ENCODE assay signal across 12 cellular contexts in the genomic region with DNA sequence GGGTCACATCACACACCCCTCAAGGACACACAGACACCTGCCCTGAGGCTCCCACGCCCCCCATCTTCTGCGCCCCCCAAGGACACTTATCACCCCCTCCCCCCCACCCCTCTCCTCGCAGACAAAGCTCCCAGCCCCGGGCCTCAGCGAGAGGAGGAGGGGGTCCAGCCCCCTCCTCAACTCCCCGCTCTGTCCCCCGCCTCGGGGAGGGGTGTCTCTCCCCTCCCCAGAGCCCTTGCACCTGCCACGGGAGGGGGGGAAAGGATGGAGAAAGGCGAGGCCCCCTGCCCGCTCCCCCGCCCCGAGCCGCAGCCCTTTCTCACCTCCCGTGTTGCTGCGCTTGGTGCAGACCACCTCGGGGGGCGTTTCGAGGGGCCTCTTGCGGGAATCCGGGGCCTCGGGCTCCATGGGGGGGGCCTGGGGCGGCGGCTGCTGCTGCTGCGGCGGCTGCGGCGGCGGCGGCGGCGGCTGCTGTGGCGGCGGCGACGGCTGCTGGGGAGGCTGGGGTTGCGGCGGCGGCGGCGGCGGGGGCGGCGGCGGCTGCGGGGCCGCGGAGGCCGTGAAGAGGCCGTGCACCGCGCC. TPM values are rescaled to one million over a fixed set of nuclear protein-coding genes. Genes with fewer than 3 reads are reported as not detected.
DNase-seq lines count a peak whose midpoint lies in the region; ATAC-seq and TF ChIP-seq lines count a peak whose summit lies in the region.
"Had no signal": no experiment of that assay in that cellular context is flagged by ENCODE, and none has a peak within 500 bp of the region (broad histone marks: within the 10 kb centered on the region; RNA-seq: fewer than 3 reads in every experiment).

No MANE protein-coding gene starts in this region.

- H3K4me1 Mint-ChIP-seq in activated B cell treated with CpG ODN at 0.5 μM for 24 hours: peaks cover 19% of the 10 kb centered on the region
- peaks cover 18% of the 10 kb centered on the region for H3K4me1 Mint-ChIP-seq in activated T-cell treated with anti-CD3 and anti-CD28 coated beads, Interleukin-2, amount 50 U/mL, for 72 hours (ENCODE audit: low read depth)

- DNase-seq in NCI-H1417 (lab: John Stamatoyannopoulos, UW) (peak in 2 of 3 experiments; percentile 34 to 41), NCI-H1417 treated with DMSO at 0.1 percent for 48 hours (lab: John Stamatoyannopoulos, UW) (no peak), activated B cell treated with CpG ODN at 0.5 μM for 24 hours (no peak), smooth muscle cell (lab: John Stamatoyannopoulos, UW; ENCODE audit: unreplicated experiment) (no peak), T1000 (lab: John Stamatoyannopoulos, UW) (no peak), medulla oblongata (ENCODE audit: extremely low spot score) (no peak)
- no peak for DNase-seq in activated T-cell treated with anti-CD3 and anti-CD28 coated beads, Interleukin-2, amount 50 U/mL, for 72 hours
- DNase-seq: activated gamma-delta T cell treated with Interleukin-2 at 50 U/mL for 16 hours had no signal

- peaks cover 76% of the 10 kb centered on the region for H3K27me3 ChIP-seq in smooth muscle cell (ENCODE audit: low read depth)

- peak overlapping the region; percentile 51 for H3K4me2 ChIP-seq in smooth muscle cell

- no peaks in the 10 kb centered on the region for H3K4me1 ChIP-seq in smooth muscle cell (ENCODE audit: low read depth)

- no peak overlapping the region for H3K27ac ChIP-seq in smooth muscle cell (ENCODE audit: low read depth)
- H3K27ac ChIP-seq: epithelial cell of prostate had no signal

- no peak overlapping the region for H3K27ac Mint-ChIP-seq in activated B cell treated with CpG ODN at 0.5 μM for 24 hours
- H3K27ac Mint-ChIP-seq in activated T-cell treated with anti-CD3 and anti-CD28 coated beads, Interleukin-2, amount 50 U/mL, for 72 hours: no peak overlapping the region
- H3K27ac Mint-ChIP-seq: stimulated activated naive CD8-positive, alpha-beta T cell treated with anti-CD3 and anti-CD28 coated beads, Interleukin-15, Interleukin-2, amounts not matched to agents 100 ng/mL and 50 ng/mL, for 24 hours had no signal

- H3K4me3 Mint-ChIP-seq in activated B cell treated with CpG ODN at 0.5 μM for 24 hours: peak overlapping the region; percentile 49
- H3K4me3 Mint-ChIP-seq in activated T-cell treated with anti-CD3 and anti-CD28 coated beads, Interleukin-2, amount 50 U/mL, for 72 hours: peak overlapping the region in 1 of 2 donors; percentile 57
- H3K4me3 Mint-ChIP-seq: stimulated activated naive CD8-positive, alpha-beta T cell treated with anti-CD3 and anti-CD28 coated beads, Interleukin-15, Interleukin-2, amounts not matched to agents 100 ng/mL and 50 ng/mL, for 24 hours had no signal

- CTCF ChIA-PET in activated B cell treated with CpG ODN at 0.5 μM for 24 hours (lab: Charles Lee): interaction anchor here (1.2 kb wide), 1 partner anchor 44 kb away, joined by 3 read pairs; no protein-coding TSS in a partner anchor

- no peaks in the 10 kb centered on the region for H3F3A ChIP-seq in smooth muscle cell (ENCODE audit: low read depth)

- H3K36me3 ChIP-seq in smooth muscle cell (ENCODE audit: low read depth): no peaks in the 10 kb centered on the region

- intact Hi-C loops in activated B cell treated with CpG ODN at 0.5 μM for 24 hours (cut with micrococcal nuclease): no loop called here

- no peaks in the 10 kb centered on the region for H3K9me3 Mint-ChIP-seq in activated B cell treated with CpG ODN at 0.5 μM for 24 hours
- no peaks in the 10 kb centered on the region for H3K9me3 Mint-ChIP-seq in activated T-cell treated with anti-CD3 and anti-CD28 coated beads, Interleukin-2, amount 50 U/mL, for 72 hours
- H3K9me3 Mint-ChIP-seq: stimulated activated naive CD8-positive, alpha-beta T cell treated with anti-CD3 and anti-CD28 coated beads, Interleukin-15, Interleukin-2, amounts not matched to agents 100 ng/mL and 50 ng/mL, for 24 hours had no signal

- H3K4me3 ChIP-seq in iPS-11a (ENCODE audit: low read depth, low read length) (peak overlapping the region; percentile 14), smooth muscle cell (no peak overlapping the region)

- no CpG with 5 or more reads among the region's 52 CpGs for WGBS in smooth muscle cell (ENCODE audit: low lambda C conversion rate)

- H3K27me3 Mint-ChIP-seq in activated B cell treated with CpG ODN at 0.5 μM for 24 hours: peaks cover 72% of the 10 kb centered on the region
- H3K27me3 Mint-ChIP-seq in activated T-cell treated with anti-CD3 and anti-CD28 coated beads, Interleukin-2, amount 50 U/mL, for 72 hours (ENCODE audit: low read depth): peaks cover 81% of the 10 kb centered on the region

- no peak overlapping the region for H3K9ac ChIP-seq in smooth muscle cell (ENCODE audit: low read depth)

- H4K20me1 ChIP-seq in smooth muscle cell (ENCODE audit: low read depth): no peaks in the 10 kb centered on the region

- H3K9me3 ChIP-seq in smooth muscle cell (replicated peaks; ENCODE audit: low read depth): no peaks in the 10 kb centered on the region

- no peaks in the 10 kb centered on the region for H3K36me3 Mint-ChIP-seq in activated B cell treated with CpG ODN at 0.5 μM for 24 hours (ENCODE audit: low read depth)
- H3K36me3 Mint-ChIP-seq in activated T-cell treated with anti-CD3 and anti-CD28 coated beads, Interleukin-2, amount 50 U/mL, for 72 hours (ENCODE audit: insufficient read depth in 2 of 2): peaks cover 1% of the 10 kb centered on the region in 2 donors

- no peak overlapping the region for H2AFZ ChIP-seq in smooth muscle cell (ENCODE audit: low read depth)

- no peak for ATAC-seq in activated B cell treated with CpG ODN at 0.5 μM for 24 hours (ENCODE audit: low read depth)
- no peak for ATAC-seq in activated T-cell treated with anti-CD3 and anti-CD28 coated beads, Interleukin-2, amount 50 U/mL, for 72 hours (replicated peaks in 1 of 2)

- POLR2A ChIA-PET in activated B cell treated with CpG ODN at 0.5 μM for 24 hours (lab: Charles Lee): interaction anchor here (0.6 to 0.7 kb wide), 2 partner anchors 9 to 22 kb away, joined by 3 to 4 read pairs; a partner anchor contains a TSS

- TF ChIP-seq CTCF in activated B cell treated with CpG ODN at 0.5 μM for 24 hours (IDR thresholded peaks at IDR 0.05) (no peak), smooth muscle cell (IDR thresholded peaks at IDR 0.05; ENCODE audit: borderline replicate concordance, insufficient read depth, poor library complexity, severe bottlenecking) (no peak)

- no peaks in the 10 kb centered on the region for H3K79me2 ChIP-seq in smooth muscle cell (ENCODE audit: low read depth)

RNA-seq across cellular contexts. Expression of a gene that starts 0.6 kb away (rescaled TPM):
- not detected in 2 replicates for total RNA-seq in activated B cell treated with CpG ODN at 0.5 μM for 24 hours
- total RNA-seq in smooth muscle cell: 0.04 TPM in 2 replicates
- polyA plus RNA-seq in smooth muscle cell: 0.24 TPM in 1 of 2 replicates, not detected in the other
- total RNA-seq in activated T-cell treated with anti-CD3 and anti-CD28 coated beads, Interleukin-2, amount 50 U/mL, for 72 hours: under 1 TPM; 0.38 to 0.58 TPM

RNA-seq across cellular contexts. Expression of a gene that starts 22.2 kb away (rescaled TPM):
- 24.9 and 26.9 TPM in 2 replicates for total RNA-seq in activated B cell treated with CpG ODN at 0.5 μM for 24 hours
- 5.3 and 10.0 TPM in 2 replicates for total RNA-seq in smooth muscle cell
- polyA plus RNA-seq in smooth muscle cell: 7.0 and 8.3 TPM in 2 replicates
- 10 to 100 TPM; 21.8 to 22.0 TPM for total RNA-seq in activated T-cell treated with anti-CD3 and anti-CD28 coated beads, Interleukin-2, amount 50 U/mL, for 72 hours

RNA-seq across cellular contexts. Expression of a gene that starts 49.8 kb away (rescaled TPM):
- total RNA-seq in activated B cell treated with CpG ODN at 0.5 μM for 24 hours: not detected in 2 replicates
- total RNA-seq in smooth muscle cell: not detected in 2 replicates
- polyA plus RNA-seq in smooth muscle cell: not detected in 2 replicates
- not detected for total RNA-seq in activated T-cell treated with anti-CD3 and anti-CD28 coated beads, Interleukin-2, amount 50 U/mL, for 72 hours
- total RNA-seq: A172 had no signal

RNA-seq across cellular contexts. Expression of a gene that starts 58.5 kb away (rescaled TPM):
- total RNA-seq in activated B cell treated with CpG ODN at 0.5 μM for 24 hours (not detected in 2 replicates), smooth muscle cell (not detected in 2 replicates)
- polyA plus RNA-seq in smooth muscle cell: not detected in 2 replicates
- not detected for total RNA-seq in activated T-cell treated with anti-CD3 and anti-CD28 coated beads, Interleukin-2, amount 50 U/mL, for 72 hours
- total RNA-seq: A172 had no signal

Comparison
In these comparisons a context has a peak if more than half of its experiments do, and no peak if none do; other contexts are left out.
1. DNase-seq: peak in NCI-H1417 (2 of 3); none in NCI-H1417 treated with DMSO at 0.1 percent for 48 hours (single experiment), activated B cell treated with CpG ODN at 0.5 μM for 24 hours (single experiment), smooth muscle cell (single experiment), T1000 (single experiment), activated T-cell treated with anti-CD3 and anti-CD28 coated beads, Interleukin-2, amount 50 U/mL, for 72 hours (0 of 2) and medulla oblongata (single experiment).